Comparison of ENCODE assay signal across 10 cellular contexts in genomic region chr4:44738615-44739014, GRCh38. TPM values are rescaled to one million over a fixed set of nuclear protein-coding genes. Genes with fewer than 3 reads are reported as not detected.
DNase-seq lines count a peak whose midpoint lies in the region; ATAC-seq, FAIRE-seq and TF ChIP-seq lines count a peak whose summit lies in the region.
"Had no signal": no experiment of that assay in that cellular context is flagged by ENCODE, and none has a peak within 500 bp of the region (broad histone marks: within the 10 kb centered on the region; RNA-seq: fewer than 3 reads in every experiment).

No MANE protein-coding gene starts in this region.

- POLR2A ChIA-PET in A673 (lab: Charles Lee; ENCODE audit: low non-redundant PET) = no interaction called here

- no TSS peak for BruUV-seq in A673 (replicated peaks; lab: Mats Ljungman, UMichigan)

- H3K4me3 Mint-ChIP-seq in stimulated activated effector memory CD8-positive, alpha-beta T cell treated with anti-CD3 and anti-CD28 coated beads, Interleukin-12 subunit alpha, Interleukin-12 subunit beta, amount 100 ng/mL, for 72 hours = no peak overlapping the region

- no peaks in the 10 kb centered on the region for H3K9me3 Mint-ChIP-seq in stimulated activated effector memory CD8-positive, alpha-beta T cell treated with anti-CD3 and anti-CD28 coated beads, Interleukin-12 subunit alpha, Interleukin-12 subunit beta, amount 100 ng/mL, for 72 hours

- TF ChIP-seq CTCF in A673 (conservative IDR thresholded peaks at IDR 0.05; ENCODE audit: low read depth, low read length) = peak; percentile 54

- no peaks in the 10 kb centered on the region for H3K4me1 ChIP-seq in A673 (ENCODE audit: insufficient read depth, low read length, poor library complexity, severe bottlenecking)
- H3K4me1 ChIP-seq: Caco-2 had no signal

- peak; percentile 31 for DNase-seq in A673 (ENCODE audit: low spot score)
- DNase-seq in dermis blood vessel endothelial cell = peak; percentile 22
- no peak for DNase-seq in HPDE6-E6E7 (ENCODE audit: extremely low spot score)
- no peak for DNase-seq in GM12892 (ENCODE audit: insufficient read length)
- DNase-seq in H54 (ENCODE audit: insufficient read length, low spot score) = no peak
- no peak for DNase-seq in stimulated activated effector memory CD8-positive, alpha-beta T cell treated with anti-CD3 and anti-CD28 coated beads, Interleukin-12 subunit alpha, Interleukin-12 subunit beta, amount 100 ng/mL, for 72 hours (ENCODE audit: low spot score in 2 of 2)
- DNase-seq: Caco-2, T-helper 2 cell had no signal

- CTCF ChIA-PET in A673 (lab: Charles Lee) = no interaction called here

- no peak overlapping the region for H3K4me3 ChIP-seq in A673 (ENCODE audit: low read depth, low read length, poor library complexity, severe bottlenecking)

- H3K4me1 Mint-ChIP-seq in stimulated activated effector memory CD8-positive, alpha-beta T cell treated with anti-CD3 and anti-CD28 coated beads, Interleukin-12 subunit alpha, Interleukin-12 subunit beta, amount 100 ng/mL, for 72 hours = no peaks in the 10 kb centered on the region

- no peaks in the 10 kb centered on the region for H3K36me3 Mint-ChIP-seq in stimulated activated effector memory CD8-positive, alpha-beta T cell treated with anti-CD3 and anti-CD28 coated beads, Interleukin-12 subunit alpha, Interleukin-12 subunit beta, amount 100 ng/mL, for 72 hours

- H3K9me3 ChIP-seq in A673 (ENCODE audit: low read depth, low read length, poor library complexity, severe bottlenecking) = no peaks in the 10 kb centered on the region
- H3K9me3 ChIP-seq: Caco-2 had no signal

- no peak overlapping the region for H3K27ac ChIP-seq in A673 (ENCODE audit: low read depth, low read length, poor library complexity, severe bottlenecking)

- no peaks in the 10 kb centered on the region for H3K36me3 ChIP-seq in A673 (ENCODE audit: insufficient read depth, low read length, poor library complexity, severe bottlenecking)

- H3K27ac Mint-ChIP-seq in stimulated activated effector memory CD8-positive, alpha-beta T cell treated with anti-CD3 and anti-CD28 coated beads, Interleukin-12 subunit alpha, Interleukin-12 subunit beta, amount 100 ng/mL, for 72 hours = no peak overlapping the region

- peaks cover 18% of the 10 kb centered on the region for H3K27me3 ChIP-seq in A673 (replicated peaks; ENCODE audit: insufficient read depth, low read depth, low read length, poor library complexity)

- TF ChIP-seq POLR2A in GM12892 (IDR thresholded peaks at IDR 0.05; ENCODE audit: low read depth, low read length) = no peak
- no peak for TF ChIP-seq POLR2A in H54 (IDR thresholded peaks at IDR 0.05; ENCODE audit: low read depth, low read length)

- intact Hi-C loops in A673 (cut with micrococcal nuclease; ENCODE audit: unreplicated experiment) = no loop called here

- no peak for FAIRE-seq in GM12892 (lab: Jason Lieb, UNC)
- FAIRE-seq in H54 (lab: Jason Lieb, UNC) = no peak

- ATAC-seq in GM18861 (IDR thresholded peaks at IDR 0.05; ENCODE audit: unreplicated experiment) (peak; percentile 85), HG03469 (IDR thresholded peaks at IDR 0.05; ENCODE audit: unreplicated experiment) (peak; percentile 72)
- no peak for ATAC-seq in stimulated activated effector memory CD8-positive, alpha-beta T cell treated with anti-CD3 and anti-CD28 coated beads, Interleukin-12 subunit alpha, Interleukin-12 subunit beta, amount 100 ng/mL, for 72 hours

RNA-seq across cellular contexts. Expression of gene GNPDA2, which starts 12.3 kb away (rescaled TPM):
- total RNA-seq in A673 (2021) = 27.8 TPM in 2 replicates
- total RNA-seq in dermis blood vessel endothelial cell = 17.0 and 18.3 TPM in 2 replicates
- polyA plus RNA-seq in GM12892 (2012; ENCODE audit: missing spikeins) = 26.3 TPM

Comparison
In these comparisons a context has a peak if more than half of its experiments do, and no peak if none do; other contexts are left out.
1. DNase-seq: peak in A673 (single experiment) and dermis blood vessel endothelial cell (single experiment); none in HPDE6-E6E7 (single experiment), GM12892 (single experiment), H54 (single experiment) and stimulated activated effector memory CD8-positive, alpha-beta T cell treated with anti-CD3 and anti-CD28 coated beads, Interleukin-12 subunit alpha, Interleukin-12 subunit beta, amount 100 ng/mL, for 72 hours (0 of 2).